Comparison of ENCODE assay signal across 16 cellular contexts in genomic region chr2:198905881-198906612, GRCh38.
A peak's percentile ranks its signal among the peaks of the same experiment; 100 is the strongest.
DNase-seq lines count a peak whose midpoint lies in the region; ATAC-seq, FAIRE-seq and TF ChIP-seq lines count a peak whose summit lies in the region.
"Had no signal": no experiment of that assay in that cellular context is flagged by ENCODE, and none has a peak within 500 bp of the region (broad histone marks: within the 10 kb centered on the region; RNA-seq: fewer than 3 reads in every experiment).

No MANE protein-coding gene starts in this region.

- H3K4me1 ChIP-seq in BLaER1 treated with 17β-estradiol and CSF1 and Interleukin-3, amounts not matched to agents 10 nM and 100 nM = peaks cover 11 to 13% (median 12%) of the 10 kb centered on the region in 10 experiments; a peak in 19 of 20 replicates
- H3K4me1 ChIP-seq in tibial artery = peaks cover 0 to 3% (median 0%) of the 10 kb centered on the region in 4 donors
- H3K4me1 ChIP-seq: A549 had no signal

- no peaks in the 10 kb centered on the region for H3K4me1 Mint-ChIP-seq in T-helper 17 cell

- H3K9me3 ChIP-seq in BLaER1 treated with 17β-estradiol and CSF1 and Interleukin-3, amounts not matched to agents 10 nM and 100 nM (replicated peaks in 1 of 11) = no peaks in the 10 kb centered on the region
- H3K9me3 ChIP-seq in T-helper 17 cell (ENCODE audit: control insufficient read depth, low read length, poor library complexity, severe bottlenecking) = no peaks in the 10 kb centered on the region
- no peaks in the 10 kb centered on the region for H3K9me3 ChIP-seq in tibial artery
- H3K9me3 ChIP-seq: A549, thoracic aorta had no signal

- no peak overlapping the region for H3K9ac ChIP-seq in BLaER1 treated with 17β-estradiol and CSF1 and Interleukin-3, amounts not matched to agents 10 nM and 100 nM

- peak overlapping the region in 8 of 11 experiments; percentile 1 to 52 (median 36); a peak in 9 of 22 replicates for H3K27ac ChIP-seq in BLaER1 treated with 17β-estradiol and CSF1 and Interleukin-3, amounts not matched to agents 10 nM and 100 nM
- no peak overlapping the region for H3K27ac ChIP-seq in tibial artery
- H3K27ac ChIP-seq: A549, SK-N-MC, thoracic aorta had no signal

- no peaks in the 10 kb centered on the region for H3K27me3 Mint-ChIP-seq in T-helper 17 cell

- intact Hi-C loops in tibial artery (cut with DNase I; ENCODE audit: low total_unique reads) (no loop called here), posterior cingulate gyrus (cut with DNase I) (no loop called here)

- no peaks in the 10 kb centered on the region for H3K27me3 ChIP-seq in BLaER1 treated with 17β-estradiol and CSF1 and Interleukin-3, amounts not matched to agents 10 nM and 100 nM
- no peaks in the 10 kb centered on the region for H3K27me3 ChIP-seq in tibial artery

- no peaks in the 10 kb centered on the region for H3K36me3 ChIP-seq in BLaER1 treated with 17β-estradiol and CSF1 and Interleukin-3, amounts not matched to agents 10 nM and 100 nM
- H3K36me3 ChIP-seq in tibial artery = no peaks in the 10 kb centered on the region
- H3K36me3 ChIP-seq: thoracic aorta had no signal

- DNase-seq in GM19239 (ENCODE audit: insufficient read length, low spot score) (no peak), MV-4-11 (lab: John Stamatoyannopoulos, UW) (peak; percentile 85), T-helper 17 cell (no peak), tibial artery (no peak), posterior cingulate gyrus (no peak)
- DNase-seq in stimulated activated CD4-positive, alpha-beta T cell treated with anti-CD3 and anti-CD28 coated beads, Interleukin-15, amount 100 ng/mL, for 24 hours = no peak
- DNase-seq: activated CD4-positive, CD25-positive, alpha-beta regulatory T cell treated with anti-CD3 and anti-CD28 coated beads, Interleukin-2, amount 50 U/mL, for 72 hours; MM.1S; NCI-H446 treated with DMSO at 0.1 percent for 48 hours had no signal

- H3K27ac Mint-ChIP-seq in T-helper 17 cell = no peak overlapping the region

- FAIRE-seq in GM19239 (lab: Jason Lieb, UNC) = peak; percentile 8
- FAIRE-seq: A549, D721Med, H54 had no signal

- no peak overlapping the region for H3K4me3 Mint-ChIP-seq in T-helper 17 cell

- H3K36me3 Mint-ChIP-seq in T-helper 17 cell (ENCODE audit: low read depth) = no peaks in the 10 kb centered on the region

- no peaks in the 10 kb centered on the region for H4K20me1 ChIP-seq in BLaER1 treated with 17β-estradiol and CSF1 and Interleukin-3, amounts not matched to agents 10 nM and 100 nM

- TF ChIP-seq CTCF in tibial artery (IDR thresholded peaks at IDR 0.05) = no peak

- peak overlapping the region; percentile 0 to 72 (median 52) for H3K4me2 ChIP-seq in BLaER1 treated with 17β-estradiol and CSF1 and Interleukin-3, amounts not matched to agents 10 nM and 100 nM
- H3K4me2 ChIP-seq: A549 had no signal

- H3K4me3 ChIP-seq in BLaER1 treated with 17β-estradiol and CSF1 and Interleukin-3, amounts not matched to agents 10 nM and 100 nM = no peak overlapping the region
- H3K4me3 ChIP-seq in tibial artery = no peak overlapping the region
- H3K4me3 ChIP-seq: A549, SK-N-MC, thoracic aorta had no signal

- ATAC-seq in HG02798 (IDR thresholded peaks at IDR 0.05; ENCODE audit: poor library complexity, unreplicated experiment) (peak; percentile 75), T-helper 17 cell (no peak)
- ATAC-seq: A549 had no signal

Comparison
In these comparisons a context has a peak if more than half of its experiments do, and no peak if none do; other contexts are left out.
1. H3K27ac ChIP-seq: peak in BLaER1 treated with 17β-estradiol and CSF1 and Interleukin-3, amounts not matched to agents 10 nM and 100 nM (8 of 11); none in tibial artery (0 of 2).